In the genomic region with DNA sequence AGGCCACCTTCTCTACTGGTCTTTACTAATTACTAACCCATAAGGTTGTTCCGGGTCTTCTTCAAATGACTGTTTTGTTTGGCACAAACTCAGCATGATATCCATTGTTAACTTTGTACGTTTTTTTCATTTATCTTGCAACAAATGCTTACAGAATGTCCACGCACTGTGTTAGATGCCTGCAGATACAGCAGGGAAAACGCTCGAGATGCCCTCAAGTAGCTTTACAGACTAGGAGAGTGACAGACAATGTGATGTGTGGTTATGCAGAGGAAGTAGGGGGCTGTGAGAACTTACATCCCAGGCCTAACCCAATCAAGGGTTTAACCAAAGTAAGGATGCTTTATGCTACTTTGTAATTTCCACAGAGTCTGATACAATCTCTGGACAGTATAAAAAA, we compare ENCODE assay signal across 8 cellular contexts. TPM values are rescaled to one million over a fixed set of nuclear protein-coding genes. Genes with fewer than 3 reads are reported as not detected.
DNase-seq lines count a peak whose midpoint lies in the region; ATAC-seq, FAIRE-seq and TF ChIP-seq lines count a peak whose summit lies in the region.

No MANE protein-coding gene starts in this region.

- H3K36me3 ChIP-seq in mucosa of stomach (ENCODE audit: control insufficient read depth, insufficient read depth, low read length) = no peaks in the 10 kb centered on the region

- peak; percentile 81 for DNase-seq in Jurkat, Clone E6-1 (ENCODE audit: low read depth, low spot score)
- DNase-seq in astrocyte of the cerebellum (ENCODE audit: low read depth) (no peak), cerebellum (ENCODE audit: low spot score) (no peak), GM19239 (ENCODE audit: insufficient read length, low spot score) (no peak)
- no peak for DNase-seq in activated CD4-positive, CD25-positive, alpha-beta regulatory T cell (lab: John Stamatoyannopoulos, UW)

- peak overlapping the region; percentile 98 for H3K4me3 ChIP-seq in Jurkat, Clone E6-1 (ENCODE audit: low read length)
- H3K4me3 ChIP-seq in astrocyte of the cerebellum (ENCODE audit: low read depth, low read length) (peak overlapping the region; percentile 63), mucosa of stomach (ENCODE audit: low read length) (peak overlapping the region; percentile 81)

- H3K27ac ChIP-seq in C4-2B = peak overlapping the region; percentile 92

- no peak for TF ChIP-seq CTCF in C4-2B (conservative IDR thresholded peaks at IDR 0.05)
- no peak for TF ChIP-seq CTCF in astrocyte of the cerebellum (IDR thresholded peaks at IDR 0.05; ENCODE audit: low read depth, low read length, missing control alignments)

- ATAC-seq in GM21576 (IDR thresholded peaks at IDR 0.05; ENCODE audit: unreplicated experiment) = no peak

- no peak overlapping the region for H3K9ac ChIP-seq in mucosa of stomach (ENCODE audit: low read length)

- no peaks in the 10 kb centered on the region for H3K27me3 ChIP-seq in mucosa of stomach (ENCODE audit: control insufficient read depth, insufficient read depth, low read length)

- FAIRE-seq in GM19239 (lab: Jason Lieb, UNC) = no peak

- H3K9me3 ChIP-seq in mucosa of stomach (ENCODE audit: control insufficient read depth, low read length) = no peaks in the 10 kb centered on the region

- peaks cover 6% of the 10 kb centered on the region for H3K4me1 ChIP-seq in mucosa of stomach (ENCODE audit: control insufficient read depth, insufficient read depth, low read length)

- in situ Hi-C loops in astrocyte of the cerebellum (cut with HindIII; ENCODE audit: low sequenced_read_pairs) = no loop called here

RNA-seq across cellular contexts. Expression of a gene that starts 0.9 kb away (rescaled TPM):
- 201 TPM for polyA plus RNA-seq in Jurkat, Clone E6-1 (2012; ENCODE audit: insufficient read depth, insufficient read length)
- 28.1 TPM for total RNA-seq in cerebellum

RNA-seq across cellular contexts. Expression of a gene that starts 23.9 kb away (rescaled TPM):
- polyA plus RNA-seq in Jurkat, Clone E6-1 (2012; ENCODE audit: insufficient read depth, insufficient read length) = 446 TPM
- 535 TPM for total RNA-seq in cerebellum

RNA-seq across cellular contexts. Expression of a gene that starts 35.3 kb away (rescaled TPM):
- polyA plus RNA-seq in Jurkat, Clone E6-1 (2012; ENCODE audit: insufficient read depth, insufficient read length) = not detected
- 0.27 TPM for total RNA-seq in cerebellum
